In the genomic region with DNA sequence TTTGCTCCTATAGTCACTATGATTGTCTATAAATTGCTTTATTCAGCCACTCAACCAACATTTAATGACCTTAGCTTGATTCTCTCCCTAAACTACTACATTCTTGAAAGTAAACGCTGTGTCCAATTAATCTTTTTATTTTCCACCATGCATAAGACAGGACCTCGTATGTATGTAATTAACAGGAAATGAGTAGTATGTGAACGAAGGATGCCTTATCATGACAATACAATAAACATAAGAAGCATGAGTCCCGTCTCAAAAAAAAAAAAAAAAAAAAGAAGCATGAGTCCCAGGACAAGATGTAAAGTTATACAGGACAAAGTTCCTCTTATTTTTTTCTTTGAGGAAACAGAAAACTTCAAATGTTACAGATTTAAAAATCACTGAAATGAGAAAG, we compare ENCODE assay signal across 1 cellular context.
TF ChIP-seq lines count a peak whose summit lies in the region.

No MANE protein-coding gene starts in this region.

TF ChIP-seq in IMR-90, 13 proteins besides CTCF, POLR2A, EP300 and RAD21:
- TF ChIP-seq MXI1 (IDR thresholded peaks at IDR 0.05; ENCODE audit: borderline replicate concordance, low read depth, low read length) (no peak), RCOR1 (IDR thresholded peaks at IDR 0.05; ENCODE audit: insufficient replicate concordance, low read length) (no peak)
